In genomic region chr18:32091724-32092421, GRCh38 we compare ENCODE assay signal across 1 cellular context.
A peak's percentile ranks its signal among the peaks of the same experiment; 100 is the strongest.
TF ChIP-seq lines count a peak whose summit lies in the region.

TSS of gene RNF138 (plus strand) at chr18:32091874. CDS start at chr18:32092777, 903 bp downstream.

TF ChIP-seq in GM12878, 131 proteins besides CTCF, POLR2A, EP300 and RAD21 (continued from another document):
- TF ChIP-seq ZNF687 (IDR thresholded peaks at IDR 0.05) (peak; percentile 95), GATAD2B (conservative IDR thresholded peaks at IDR 0.05; ENCODE audit: low read depth) (peak; percentile 95), NBN (IDR thresholded peaks at IDR 0.05) (peak; percentile 71), SRF (IDR thresholded peaks at IDR 0.05; ENCODE audit: low read depth in 2 of 2, low read length in 2 of 2) (peak in 1 of 2 experiments; percentile 60; a peak in 1 of 4 replicates), POU2F2 (IDR thresholded peaks at IDR 0.05; ENCODE audit: borderline replicate concordance, low read depth, low read length) (peak; percentile 69; the same call in 1 of the 3 replicates), ZSCAN29 (IDR thresholded peaks at IDR 0.05) (peak; percentile 71; the same call in 1 of the 2 replicates), PKNOX1 (IDR thresholded peaks at IDR 0.05) (no peak), MYC (IDR thresholded peaks at IDR 0.05; ENCODE audit: insufficient read depth, insufficient read length, insufficient replicate concordance, low read length, severe bottlenecking) (peak; percentile 42), LARP7 (IDR thresholded peaks at IDR 0.05) (peak; percentile 87), CHD4 (IDR thresholded peaks at IDR 0.05) (no peak), TBL1XR1 (IDR thresholded peaks at IDR 0.05; ENCODE audit: low read depth, low read length) (no peak), EED (IDR thresholded peaks at IDR 0.05; ENCODE audit: low read depth) (peak; percentile 16; the same call in 1 of the 2 replicates), ZNF207 (IDR thresholded peaks at IDR 0.05; ENCODE audit: borderline replicate concordance) (0 out of 2 replicates have a peak, but pooled peaks have one; percentile 60), RAD51 (IDR thresholded peaks at IDR 0.05) (0 out of 2 replicates have a peak, but pooled peaks have one; percentile 0), JUND (IDR thresholded peaks at IDR 0.05; ENCODE audit: low read depth, low read length) (no peak), YY1 (IDR thresholded peaks at IDR 0.05; ENCODE audit: low read depth, low read length) (peak; percentile 63), MEF2A (IDR thresholded peaks at IDR 0.05; ENCODE audit: insufficient read depth, low read depth, low read length) (no peak), SMAD5 (IDR thresholded peaks at IDR 0.05; ENCODE audit: low read depth) (peak; percentile 68; the same call in 1 of the 2 replicates), TCF3 (IDR thresholded peaks at IDR 0.05; ENCODE audit: borderline replicate concordance, insufficient read depth, low read depth, low read length) (peak; percentile 92)
- TF ChIP-seq, protein P1, sequence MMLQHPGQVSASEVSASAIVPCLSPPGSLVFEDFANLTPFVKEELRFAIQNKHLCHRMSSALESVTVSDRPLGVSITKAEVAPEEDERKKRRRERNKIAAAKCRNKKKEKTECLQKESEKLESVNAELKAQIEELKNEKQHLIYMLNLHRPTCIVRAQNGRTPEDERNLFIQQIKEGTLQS (IDR thresholded peaks at IDR 0.05; ENCODE audit: borderline replicate concordance, extremely low read depth, low read depth, low read length): no peak
- TF ChIP-seq, protein P2, sequence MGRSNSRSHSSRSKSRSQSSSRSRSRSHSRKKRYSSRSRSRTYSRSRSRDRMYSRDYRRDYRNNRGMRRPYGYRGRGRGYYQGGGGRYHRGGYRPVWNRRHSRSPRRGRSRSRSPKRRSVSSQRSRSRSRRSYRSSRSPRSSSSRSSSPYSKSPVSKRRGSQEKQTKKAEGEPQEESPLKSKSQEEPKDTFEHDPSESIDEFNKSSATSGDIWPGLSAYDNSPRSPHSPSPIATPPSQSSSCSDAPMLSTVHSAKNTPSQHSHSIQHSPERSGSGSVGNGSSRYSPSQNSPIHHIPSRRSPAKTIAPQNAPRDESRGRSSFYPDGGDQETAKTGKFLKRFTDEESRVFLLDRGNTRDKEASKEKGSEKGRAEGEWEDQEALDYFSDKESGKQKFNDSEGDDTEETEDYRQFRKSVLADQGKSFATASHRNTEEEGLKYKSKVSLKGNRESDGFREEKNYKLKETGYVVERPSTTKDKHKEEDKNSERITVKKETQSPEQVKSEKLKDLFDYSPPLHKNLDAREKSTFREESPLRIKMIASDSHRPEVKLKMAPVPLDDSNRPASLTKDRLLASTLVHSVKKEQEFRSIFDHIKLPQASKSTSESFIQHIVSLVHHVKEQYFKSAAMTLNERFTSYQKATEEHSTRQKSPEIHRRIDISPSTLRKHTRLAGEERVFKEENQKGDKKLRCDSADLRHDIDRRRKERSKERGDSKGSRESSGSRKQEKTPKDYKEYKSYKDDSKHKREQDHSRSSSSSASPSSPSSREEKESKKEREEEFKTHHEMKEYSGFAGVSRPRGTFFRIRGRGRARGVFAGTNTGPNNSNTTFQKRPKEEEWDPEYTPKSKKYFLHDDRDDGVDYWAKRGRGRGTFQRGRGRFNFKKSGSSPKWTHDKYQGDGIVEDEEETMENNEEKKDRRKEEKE (IDR thresholded peaks at IDR 0.05): no peak
- TF ChIP-seq, protein P3, sequence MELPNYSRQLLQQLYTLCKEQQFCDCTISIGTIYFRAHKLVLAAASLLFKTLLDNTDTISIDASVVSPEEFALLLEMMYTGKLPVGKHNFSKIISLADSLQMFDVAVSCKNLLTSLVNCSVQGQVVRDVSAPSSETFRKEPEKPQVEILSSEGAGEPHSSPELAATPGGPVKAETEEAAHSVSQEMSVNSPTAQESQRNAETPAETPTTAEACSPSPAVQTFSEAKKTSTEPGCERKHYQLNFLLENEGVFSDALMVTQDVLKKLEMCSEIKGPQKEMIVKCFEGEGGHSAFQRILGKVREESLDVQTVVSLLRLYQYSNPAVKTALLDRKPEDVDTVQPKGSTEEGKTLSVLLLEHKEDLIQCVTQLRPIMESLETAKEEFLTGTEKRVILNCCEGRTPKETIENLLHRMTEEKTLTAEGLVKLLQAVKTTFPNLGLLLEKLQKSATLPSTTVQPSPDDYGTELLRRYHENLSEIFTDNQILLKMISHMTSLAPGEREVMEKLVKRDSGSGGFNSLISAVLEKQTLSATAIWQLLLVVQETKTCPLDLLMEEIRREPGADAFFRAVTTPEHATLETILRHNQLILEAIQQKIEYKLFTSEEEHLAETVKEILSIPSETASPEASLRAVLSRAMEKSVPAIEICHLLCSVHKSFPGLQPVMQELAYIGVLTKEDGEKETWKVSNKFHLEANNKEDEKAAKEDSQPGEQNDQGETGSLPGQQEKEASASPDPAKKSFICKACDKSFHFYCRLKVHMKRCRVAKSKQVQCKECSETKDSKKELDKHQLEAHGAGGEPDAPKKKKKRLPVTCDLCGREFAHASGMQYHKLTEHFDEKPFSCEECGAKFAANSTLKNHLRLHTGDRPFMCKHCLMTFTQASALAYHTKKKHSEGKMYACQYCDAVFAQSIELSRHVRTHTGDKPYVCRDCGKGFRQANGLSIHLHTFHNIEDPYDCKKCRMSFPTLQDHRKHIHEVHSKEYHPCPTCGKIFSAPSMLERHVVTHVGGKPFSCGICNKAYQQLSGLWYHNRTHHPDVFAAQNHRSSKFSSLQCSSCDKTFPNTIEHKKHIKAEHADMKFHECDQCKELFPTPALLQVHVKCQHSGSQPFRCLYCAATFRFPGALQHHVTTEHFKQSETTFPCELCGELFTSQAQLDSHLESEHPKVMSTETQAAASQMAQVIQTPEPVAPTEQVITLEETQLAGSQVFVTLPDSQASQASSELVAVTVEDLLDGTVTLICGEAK (IDR thresholded peaks at IDR 0.05; ENCODE audit: borderline replicate concordance): peak; percentile 20; the same call in 1 of the 2 replicates
